ENCODE assay signal across 17 cellular contexts in the genomic region with DNA sequence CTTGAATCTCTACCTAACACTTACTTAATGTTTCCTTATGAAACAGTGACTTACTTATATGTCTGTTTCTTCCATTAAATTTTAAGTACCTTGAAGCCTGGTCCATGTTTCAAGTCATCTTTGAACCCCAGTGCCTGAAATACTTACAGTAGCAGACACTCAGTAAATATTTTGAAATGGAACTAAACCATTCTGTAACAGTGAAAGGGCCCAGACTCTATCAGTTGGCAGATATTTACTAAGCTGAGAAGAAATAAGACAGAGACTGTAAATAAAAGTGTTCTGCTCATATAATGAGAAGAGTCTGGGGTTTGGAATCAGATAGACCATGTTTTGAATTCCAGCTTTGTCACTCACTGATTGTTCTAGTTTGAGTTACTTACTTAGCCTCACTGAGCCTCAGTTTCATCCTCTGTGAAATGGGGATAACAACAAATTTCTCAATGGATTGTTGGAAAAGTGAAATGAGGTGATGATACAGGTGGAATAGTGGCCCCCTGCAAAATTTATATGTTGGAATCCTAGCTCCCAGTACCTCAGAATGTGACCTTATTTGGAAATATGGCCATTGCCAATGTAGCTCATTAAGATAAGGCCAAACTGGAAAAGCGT. TPM values are rescaled to one million over a fixed set of nuclear protein-coding genes. Genes with fewer than 3 reads are reported as not detected.
DNase-seq lines count a peak whose midpoint lies in the region; ATAC-seq, FAIRE-seq and TF ChIP-seq lines count a peak whose summit lies in the region.
"Had no signal": no experiment of that assay in that cellular context is flagged by ENCODE, and none has a peak within 500 bp of the region (broad histone marks: within the 10 kb centered on the region; RNA-seq: fewer than 3 reads in every experiment).

No MANE protein-coding gene starts in this region.

- no peak for ATAC-seq in A549
- no peak for ATAC-seq in gastrocnemius medialis
- ATAC-seq: HepG2 had no signal

- DNase-seq in A549 (ENCODE audit: low read depth in 1 of 2, low spot score in 1 of 2) (no peak), SK-N-DZ (ENCODE audit: low spot score) (peak; percentile 20), fibroblast of villous mesenchyme (ENCODE audit: low read depth) (peak; percentile 67), gastrocnemius medialis (no peak), H4 (ENCODE audit: low spot score) (no peak), DMS79 treated with DMSO at 0.1 percent for 48 hours (lab: John Stamatoyannopoulos, UW) (no peak), RKO (ENCODE audit: low spot score) (no peak)
- DNase-seq: C1 segment of cervical spinal cord; Calu3; CD4-positive, alpha-beta T cell; DMS 273 treated with DMSO at 0.1 percent for 48 hours had no signal

- H3K4me3 ChIP-seq in A549, result no peak overlapping the region
- no peak overlapping the region for H3K4me3 ChIP-seq in fibroblast of villous mesenchyme (ENCODE audit: low read depth, low read length)
- peak overlapping the region in 1 of 4 donors; percentile 10 for H3K4me3 ChIP-seq in gastrocnemius medialis
- H3K4me3 ChIP-seq: GM23248, HAP-1 had no signal

- POLR2A ChIA-PET in A549 (lab: Yijun Ruan, JAX), result interaction anchor here (0.6 kb wide), 1 partner anchor 1221 kb away, joined by 5 read pairs; no protein-coding TSS in a partner anchor

- no peaks in the 10 kb centered on the region for H3K27me3 ChIP-seq in gastrocnemius medialis

- no peak for TF ChIP-seq CTCF in A549 (IDR thresholded peaks at IDR 0.05)
- no peak for TF ChIP-seq CTCF in fibroblast of villous mesenchyme (IDR thresholded peaks at IDR 0.05; ENCODE audit: insufficient read depth, low read depth, low read length)
- TF ChIP-seq CTCF in gastrocnemius medialis (IDR thresholded peaks at IDR 0.05 in 4 of 5, conservative IDR thresholded peaks at IDR 0.05 in 1 of 5), result no peak

- H3K36me3 ChIP-seq in gastrocnemius medialis, result no peaks in the 10 kb centered on the region
- H3K36me3 ChIP-seq: HAP-1 had no signal

- H3K9me3 ChIP-seq in A549 (no peaks in the 10 kb centered on the region), gastrocnemius medialis (no peaks in the 10 kb centered on the region)
- H3K9me3 ChIP-seq: HAP-1 had no signal

- CTCF ChIA-PET in A549 (lab: Yijun Ruan, JAX), result interaction anchor here (0.9 kb wide), 1 partner anchor 12 kb away, joined by 3 read pairs; no protein-coding TSS in a partner anchor

- intact Hi-C loops in gastrocnemius medialis (cut with DNase I; ENCODE audit: low total_unique reads), result loop anchor here (2.0 kb wide), 1 partner anchor 21 kb away; no protein-coding TSS in a partner anchor

- no peak for TF ChIP-seq EP300 in A549 (IDR thresholded peaks at IDR 0.05)

- FAIRE-seq in A549 (lab: Jason Lieb, UNC), result peak; percentile 32
- FAIRE-seq: GM12892, HepG2, HTR-8/SVneo had no signal

- in situ Hi-C loops in gastrocnemius medialis (cut with MboI; ENCODE audit: low sequenced_read_pairs in 4 of 4), result loop anchor here in 1 of 4 donors (10.0 kb wide), 1 partner anchor 297 kb away; no protein-coding TSS in a partner anchor

- H3K27ac ChIP-seq in A549 (no peak overlapping the region), gastrocnemius medialis (peak overlapping the region; percentile 49 to 83 (median 76))
- H3K27ac ChIP-seq: GM23248 had no signal

- H3K4me1 ChIP-seq in A549 (no peaks in the 10 kb centered on the region), gastrocnemius medialis (peaks cover 25 to 47% of the 10 kb centered on the region in 2 donors)
- H3K4me1 ChIP-seq: HAP-1 had no signal

- no peak for TF ChIP-seq RAD21 in A549 (conservative IDR thresholded peaks at IDR 0.05 in 1 of 2, IDR thresholded peaks at IDR 0.05 in 1 of 2)

- no peak overlapping the region for H3K4me2 ChIP-seq in A549

- TF ChIP-seq POLR2A in A549 (IDR thresholded peaks at IDR 0.05; ENCODE audit: low read length), result no peak
- TF ChIP-seq POLR2A in gastrocnemius medialis (IDR thresholded peaks at IDR 0.05), result no peak

- whole genome bisulfite sequencing in A549 (ENCODE audit: missing lambda C conversion rate), result 17% methylated on average over 1 of the region's 1 CpG

TF ChIP-seq in A549, 52 proteins besides CTCF, POLR2A, EP300 and RAD21:
- TF ChIP-seq ESRRA (IDR thresholded peaks at IDR 0.05; ENCODE audit: borderline replicate concordance, low read length) (no peak), FOSB (CRISPR knock-in tag; IDR thresholded peaks at IDR 0.05) (no peak), HOXA7 (CRISPR knock-in tag; IDR thresholded peaks at IDR 0.05) (no peak), CEBPB (IDR thresholded peaks at IDR 0.05) (no peak), NFE2L2 (conservative IDR thresholded peaks at IDR 0.05; ENCODE audit: low read length) (no peak), FOXS1 (CRISPR knock-in tag; IDR thresholded peaks at IDR 0.05) (no peak), KDM5A (IDR thresholded peaks at IDR 0.05) (no peak), ZFP36 (IDR thresholded peaks at IDR 0.05; ENCODE audit: borderline replicate concordance, partially characterized antibody) (no peak), EHF (CRISPR knock-in tag; IDR thresholded peaks at IDR 0.05) (no peak), KDM1A (IDR thresholded peaks at IDR 0.05; ENCODE audit: low read depth) (no peak), HES2 (IDR thresholded peaks at IDR 0.05) (no peak), HOXB13 (CRISPR knock-in tag; IDR thresholded peaks at IDR 0.05; ENCODE audit: low read depth) (no peak), ATOH8 (CRISPR knock-in tag; IDR thresholded peaks at IDR 0.05; ENCODE audit: low read depth) (no peak), TP53 (CRISPR knock-in tag; IDR thresholded peaks at IDR 0.05) (no peak), ZC3H11A (IDR thresholded peaks at IDR 0.05) (no peak), RARB (CRISPR knock-in tag; IDR thresholded peaks at IDR 0.05) (no peak), GATA3 (IDR thresholded peaks at IDR 0.05; ENCODE audit: borderline replicate concordance) (no peak), CHD4 (IDR thresholded peaks at IDR 0.05; ENCODE audit: borderline replicate concordance) (no peak), BHLHE40 (IDR thresholded peaks at IDR 0.05; ENCODE audit: low read depth, low read length) (no peak)
- TF ChIP-seq, protein P1, sequence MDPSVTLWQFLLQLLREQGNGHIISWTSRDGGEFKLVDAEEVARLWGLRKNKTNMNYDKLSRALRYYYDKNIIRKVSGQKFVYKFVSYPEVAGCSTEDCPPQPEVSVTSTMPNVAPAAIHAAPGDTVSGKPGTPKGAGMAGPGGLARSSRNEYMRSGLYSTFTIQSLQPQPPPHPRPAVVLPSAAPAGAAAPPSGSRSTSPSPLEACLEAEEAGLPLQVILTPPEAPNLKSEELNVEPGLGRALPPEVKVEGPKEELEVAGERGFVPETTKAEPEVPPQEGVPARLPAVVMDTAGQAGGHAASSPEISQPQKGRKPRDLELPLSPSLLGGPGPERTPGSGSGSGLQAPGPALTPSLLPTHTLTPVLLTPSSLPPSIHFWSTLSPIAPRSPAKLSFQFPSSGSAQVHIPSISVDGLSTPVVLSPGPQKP (IDR thresholded peaks at IDR 0.05; ENCODE audit: low read depth, low read length), result no peak

RNA-seq across cellular contexts. Expression of gene C1orf21, which starts 19.3 kb away (rescaled TPM):
- polyA plus RNA-seq in A549 (2011; rRNA removed) (9.6 and 11.6 TPM in 2 replicates), A549 (2017; fragmentation: RNase III; extraction: RNeasy Plus Mini Kit Qiagen cat#74134 plus additional on column Dnase treatment) (9.7 to 11.4 TPM (median 10.8 TPM) in 3 replicates)
- 2.5 and 2.6 TPM in 2 replicates for polyA plus RNA-seq in A549 (2012; cell fraction: cytosol; rRNA removed)
- polyA plus RNA-seq in A549 (2012; cell fraction: nucleus; rRNA removed), result 0.43 and 0.93 TPM in 2 replicates
- 1.3 and 1.6 TPM in 2 replicates for polyA minus RNA-seq in A549 (2011; rRNA and poly(A)+ RNA removed)
- polyA plus RNA-seq in SK-N-DZ (2014; cell fraction: cytosol; rRNA removed), result 17.9 and 22.2 TPM in 2 replicates
- 9.0 and 11.0 TPM in 2 replicates for polyA plus RNA-seq in SK-N-DZ (2014; cell fraction: nucleus; rRNA removed)
- total RNA-seq in fibroblast of villous mesenchyme (3.5 and 3.9 TPM in 2 replicates), gastrocnemius medialis (100 to 1,000 TPM; 106 to 206 (median 154) TPM)
- 24.0 and 28.1 TPM in 2 replicates for total RNA-seq in H4 (2014; rRNA removed; shearing (Covaris generic))
- total RNA-seq: G401, HepG2 had no signal
- polyA plus RNA-seq: HepG2 had no signal

Comparison
In these comparisons a context has a peak if more than half of its experiments do, and no peak if none do; other contexts are left out.
1. DNase-seq: peak in SK-N-DZ (single experiment) and fibroblast of villous mesenchyme (single experiment); none in A549 (0 of 2), gastrocnemius medialis (0 of 2), H4 (single experiment), DMS79 treated with DMSO at 0.1 percent for 48 hours (single experiment) and RKO (single experiment).
2. H3K27ac ChIP-seq: peak in gastrocnemius medialis (4 of 4); none in A549 (0 of 2).